18 cellular contexts compared by ENCODE assay signal in genomic region chr11:14269956-14270355, GRCh38.
DNase-seq lines count a peak whose midpoint lies in the region; ATAC-seq and TF ChIP-seq lines count a peak whose summit lies in the region.
"Had no signal": no experiment of that assay in that cellular context is flagged by ENCODE, and none has a peak within 500 bp of the region (broad histone marks: within the 10 kb centered on the region; RNA-seq: fewer than 3 reads in every experiment).

No MANE protein-coding gene starts in this region.

- H3K9me3 ChIP-seq in mucosa of descending colon = no peaks in the 10 kb centered on the region
- H3K9me3 ChIP-seq: right atrium auricular region, upper lobe of right lung had no signal

- no peaks in the 10 kb centered on the region for H3K36me3 ChIP-seq in mucosa of descending colon (ENCODE audit: low read depth)
- H3K36me3 ChIP-seq: cardiac muscle cell had no signal

- peak; percentile 35 for ATAC-seq in GM18520 (IDR thresholded peaks at IDR 0.05; ENCODE audit: unreplicated experiment)
- peak; percentile 53 for ATAC-seq in GM19397 (IDR thresholded peaks at IDR 0.05; ENCODE audit: unreplicated experiment)
- peak; percentile 47 for ATAC-seq in HG03354 (IDR thresholded peaks at IDR 0.05; ENCODE audit: poor library complexity, severe bottlenecking, unreplicated experiment)
- peak; percentile 38 for ATAC-seq in mucosa of descending colon
- no peak for ATAC-seq in HG02884 (IDR thresholded peaks at IDR 0.05; ENCODE audit: unreplicated experiment)
- ATAC-seq: upper lobe of right lung had no signal

- TF ChIP-seq CTCF in mucosa of descending colon (IDR thresholded peaks at IDR 0.05) = no peak

- no peak overlapping the region for H3K4me3 ChIP-seq in mucosa of descending colon
- H3K4me3 ChIP-seq: cardiac muscle cell, PC-9, right atrium auricular region, upper lobe of right lung had no signal

- H3K4me1 ChIP-seq in mucosa of descending colon (ENCODE audit: low read depth) = no peaks in the 10 kb centered on the region
- H3K4me1 ChIP-seq: right atrium auricular region had no signal

- intact Hi-C loops in mucosa of descending colon (cut with DNase I, micrococcal nuclease) = no loop called here

- no peak for DNase-seq in mucosa of descending colon
- DNase-seq in iPS-NIHi7 (ENCODE audit: extremely low spot score) = no peak
- DNase-seq in activated T-cell treated with anti-CD3 and anti-CD28 coated beads, Interleukin-2, amount 50 U/mL, for 1 hour = no peak
- no peak for DNase-seq in CD1c-positive myeloid dendritic cell (ENCODE audit: extremely low spot score)
- DNase-seq: activated CD4-positive, CD25-positive, alpha-beta regulatory T cell; GF-D8; KBM-7; NCI-H526; PC-9; stimulated activated CD4-positive, alpha-beta T cell treated with anti-CD3 and anti-CD28 coated beads, Interleukin-1b, Interleukin-23, amount 100 ng/mL, for 48 hours; SW 1271; upper lobe of right lung had no signal
